ENCODE assay signal across 8 cellular contexts in genomic region chr5:1641560-1642166, GRCh38.
A peak's percentile ranks its signal among the peaks of the same experiment; 100 is the strongest.
DNase-seq lines count a peak whose midpoint lies in the region; ATAC-seq and TF ChIP-seq lines count a peak whose summit lies in the region.

No MANE protein-coding gene starts in this region.

- intact Hi-C loops in activated T-helper 1 cell treated with anti-CD3 and anti-CD28 coated beads, Interleukin-12 subunit alpha, Interleukin-12 subunit beta, Interleukin-2, Interleukin-4 antibody, amounts not matched to agents 30 ng/mL and 10 ng/mL and 1 ng/mL, durations not matched to agents 14 hours and 24 hours and 36 hours (cut with micrococcal nuclease): loop anchor here (1.0 to 10.0 kb wide), 8 partner anchors 49 to 717 kb away; partner anchors contain the start of genes CLPTM1L and LPCAT1

- H3K9me3 ChIP-seq in suprapubic skin: no peaks in the 10 kb centered on the region

- WGBS in suprapubic skin: 4% methylated on average over 12 of the region's 12 CpGs

- no peak for TF ChIP-seq POLR2A in suprapubic skin (IDR thresholded peaks at IDR 0.05)

- H3K36me3 Mint-ChIP-seq in activated T-helper 1 cell treated with anti-CD3 and anti-CD28 coated beads, Interleukin-12 subunit alpha, Interleukin-12 subunit beta, Interleukin-2, Interleukin-4 antibody, amounts not matched to agents 30 ng/mL and 10 ng/mL and 1 ng/mL, durations not matched to agents 14 hours and 24 hours and 36 hours (ENCODE audit: low read depth): no peaks in the 10 kb centered on the region

- H3K36me3 ChIP-seq in suprapubic skin: no peaks in the 10 kb centered on the region

- no peak overlapping the region for H3K27ac Mint-ChIP-seq in activated T-helper 1 cell treated with anti-CD3 and anti-CD28 coated beads, Interleukin-12 subunit alpha, Interleukin-12 subunit beta, Interleukin-2, Interleukin-4 antibody, amounts not matched to agents 30 ng/mL and 10 ng/mL and 1 ng/mL, durations not matched to agents 14 hours and 24 hours and 36 hours

- peak; percentile 80 to 93 for TF ChIP-seq CTCF in suprapubic skin (IDR thresholded peaks at IDR 0.05)

- no peaks in the 10 kb centered on the region for H3K9me3 Mint-ChIP-seq in activated T-helper 1 cell treated with anti-CD3 and anti-CD28 coated beads, Interleukin-12 subunit alpha, Interleukin-12 subunit beta, Interleukin-2, Interleukin-4 antibody, amounts not matched to agents 30 ng/mL and 10 ng/mL and 1 ng/mL, durations not matched to agents 14 hours and 24 hours and 36 hours

- no peak overlapping the region for H3K27ac ChIP-seq in suprapubic skin

- H3K4me1 Mint-ChIP-seq in activated T-helper 1 cell treated with anti-CD3 and anti-CD28 coated beads, Interleukin-12 subunit alpha, Interleukin-12 subunit beta, Interleukin-2, Interleukin-4 antibody, amounts not matched to agents 30 ng/mL and 10 ng/mL and 1 ng/mL, durations not matched to agents 14 hours and 24 hours and 36 hours (ENCODE audit: low read depth): peaks cover 8% of the 10 kb centered on the region

- DNase-seq in DMS 273 treated with DMSO at 0.1 percent for 48 hours (lab: John Stamatoyannopoulos, UW) (peak; percentile 84), M059J (ENCODE audit: low read depth) (peak; percentile 87), RPMI7951 (ENCODE audit: low read depth) (peak; percentile 39), fibroblast of the conjunctiva (ENCODE audit: low read depth) (peak; percentile 87), non-pigmented ciliary epithelial cell (ENCODE audit: low read depth) (peak; percentile 74), suprapubic skin (ENCODE audit: low spot score in 2 of 2) (peak in 1 of 2 donors; percentile 84)
- peak; percentile 71 for DNase-seq in activated T-helper 1 cell treated with anti-CD3 and anti-CD28 coated beads, Interleukin-12 subunit alpha, Interleukin-12 subunit beta, Interleukin-2, Interleukin-4 antibody, amounts not matched to agents 30 ng/mL and 10 ng/mL and 1 ng/mL, durations not matched to agents 14 hours and 24 hours and 36 hours (ENCODE audit: low spot score)

- peaks cover 35% of the 10 kb centered on the region for H3K27me3 Mint-ChIP-seq in activated T-helper 1 cell treated with anti-CD3 and anti-CD28 coated beads, Interleukin-12 subunit alpha, Interleukin-12 subunit beta, Interleukin-2, Interleukin-4 antibody, amounts not matched to agents 30 ng/mL and 10 ng/mL and 1 ng/mL, durations not matched to agents 14 hours and 24 hours and 36 hours (ENCODE audit: insufficient read depth)

- H3K4me3 ChIP-seq in suprapubic skin: no peak overlapping the region

- no peak for TF ChIP-seq EP300 in suprapubic skin (IDR thresholded peaks at IDR 0.05)

- ATAC-seq in GM21786 (IDR thresholded peaks at IDR 0.05; ENCODE audit: unreplicated experiment): peak; percentile 74

- peaks cover 16% of the 10 kb centered on the region for H3K4me1 ChIP-seq in suprapubic skin

- no peak overlapping the region for H3K4me3 Mint-ChIP-seq in activated T-helper 1 cell treated with anti-CD3 and anti-CD28 coated beads, Interleukin-12 subunit alpha, Interleukin-12 subunit beta, Interleukin-2, Interleukin-4 antibody, amounts not matched to agents 30 ng/mL and 10 ng/mL and 1 ng/mL, durations not matched to agents 14 hours and 24 hours and 36 hours

- peaks cover 27% of the 10 kb centered on the region for H3K27me3 ChIP-seq in suprapubic skin
